18 cellular contexts compared by ENCODE assay signal in genomic region chr7:7352845-7353244, GRCh38.
DNase-seq lines count a peak whose midpoint lies in the region; ATAC-seq, FAIRE-seq and TF ChIP-seq lines count a peak whose summit lies in the region.
"Had no signal": no experiment of that assay in that cellular context is flagged by ENCODE, and none has a peak within 500 bp of the region (broad histone marks: within the 10 kb centered on the region; RNA-seq: fewer than 3 reads in every experiment).

No MANE protein-coding gene starts in this region.

- H3K36me3 ChIP-seq in RWPE2 (ENCODE audit: low read depth) (no peaks in the 10 kb centered on the region), iPS-20b (ENCODE audit: insufficient read depth, low read depth, low read length) (peaks cover 8% of the 10 kb centered on the region; the same call in 1 of the 2 replicates)
- H3K36me3 ChIP-seq: ovary, tibial artery had no signal

- H3K27me3 Mint-ChIP-seq in naive thymus-derived CD8-positive, alpha-beta T cell = peaks cover 0 to 9% (median 2%) of the 10 kb centered on the region in 5 donors
- H3K27me3 Mint-ChIP-seq: brain had no signal

- DNase-seq in SIG-M5 treated with dmso at 0.1 percent for 504 hours (lab: John Stamatoyannopoulos, UW; ENCODE audit: unreplicated experiment) (peak; percentile 33), SIG-M5 (lab: John Stamatoyannopoulos, UW) (no peak), RWPE2 (ENCODE audit: low spot score) (no peak), urothelium cell line (ENCODE audit: low spot score) (no peak), NCI-H2227 (lab: John Stamatoyannopoulos, UW; ENCODE audit: unreplicated experiment) (no peak)
- no peak for DNase-seq in naive thymus-derived CD8-positive, alpha-beta T cell
- no peak for DNase-seq in activated CD4-positive, CD25-positive, alpha-beta regulatory T cell treated with anti-CD3 and anti-CD28 coated beads, Interleukin-2, amount 50 U/mL, for 72 hours
- DNase-seq: activated CD8-positive, alpha-beta T cell treated with anti-CD3 and anti-CD28 coated beads, Interleukin-2, amount 10 ng/mL, durations not matched to agents 7 days and 5 days; effector memory CD8-positive, alpha-beta T cell; head of caudate nucleus; mesenchymal stem cell; NCI-H2081; ovary; tibial artery had no signal

- peak overlapping the region; percentile 65 for H3K9ac ChIP-seq in iPS-20b (ENCODE audit: low read depth, low read length)

- TF ChIP-seq CTCF in RWPE2 (IDR thresholded peaks at IDR 0.05; ENCODE audit: poor library complexity, severe bottlenecking) = peak; percentile 23

- peak; percentile 71 for ATAC-seq in RWPE2 (ENCODE audit: low read depth)
- ATAC-seq in naive thymus-derived CD8-positive, alpha-beta T cell = no peak
- ATAC-seq: activated CD8-positive, alpha-beta T cell treated with anti-CD3 and anti-CD28 coated beads, Interleukin-2, amount 10 ng/mL, durations not matched to agents 7 days and 5 days; effector memory CD8-positive, alpha-beta T cell; Panc1 had no signal

- no peaks in the 10 kb centered on the region for H3K4me1 Mint-ChIP-seq in naive thymus-derived CD8-positive, alpha-beta T cell
- H3K4me1 Mint-ChIP-seq: brain had no signal

- H3K4me1 ChIP-seq in RWPE2 (ENCODE audit: insufficient read depth, poor library complexity, severe bottlenecking) (no peaks in the 10 kb centered on the region), iPS-20b (ENCODE audit: insufficient read depth, low read length) (peaks cover 33% of the 10 kb centered on the region)

- no peaks in the 10 kb centered on the region for H3K27me3 ChIP-seq in RWPE2 (ENCODE audit: insufficient read depth, poor library complexity, severe bottlenecking)
- no peaks in the 10 kb centered on the region for H3K27me3 ChIP-seq in iPS-20b (ENCODE audit: insufficient read depth, low read length)
- H3K27me3 ChIP-seq: ovary, tibial artery had no signal

- H3K36me3 Mint-ChIP-seq in naive thymus-derived CD8-positive, alpha-beta T cell = peaks cover 0 to 20% (median 0%) of the 10 kb centered on the region in 3 donors
- H3K36me3 Mint-ChIP-seq: brain had no signal

- H3K27ac Mint-ChIP-seq in naive thymus-derived CD8-positive, alpha-beta T cell = no peak overlapping the region
- H3K27ac Mint-ChIP-seq: activated CD8-positive, alpha-beta T cell treated with anti-CD3 and anti-CD28 coated beads, Interleukin-2, amount 10 ng/mL, durations not matched to agents 7 days and 5 days; brain; effector memory CD8-positive, alpha-beta T cell; T-helper 2 cell treated with Interferon-gamma antibody and Interleukin-4, amounts not matched to agents 5 μg/mL and 100 μg/mL, for 36 hours had no signal

- peaks cover 0 to 10% (median 0%) of the 10 kb centered on the region in 9 donors for H3K9me3 Mint-ChIP-seq in naive thymus-derived CD8-positive, alpha-beta T cell
- H3K9me3 Mint-ChIP-seq: brain; effector memory CD8-positive, alpha-beta T cell; T-helper 2 cell treated with Interferon-gamma antibody and Interleukin-4, amounts not matched to agents 5 μg/mL and 100 μg/mL, for 36 hours had no signal

- H3K27ac ChIP-seq in RWPE2 (ENCODE audit: poor library complexity, severe bottlenecking) = no peak overlapping the region
- H3K27ac ChIP-seq in iPS-20b (ENCODE audit: low read length) = peak overlapping the region; percentile 77
- H3K27ac ChIP-seq: ovary, tibial artery had no signal

- no peak overlapping the region for H3K4me3 Mint-ChIP-seq in naive thymus-derived CD8-positive, alpha-beta T cell
- H3K4me3 Mint-ChIP-seq: activated CD8-positive, alpha-beta T cell treated with anti-CD3 and anti-CD28 coated beads, Interleukin-2, amount 10 ng/mL, durations not matched to agents 7 days and 5 days; brain; effector memory CD8-positive, alpha-beta T cell; T-helper 2 cell treated with Interferon-gamma antibody and Interleukin-4, amounts not matched to agents 5 μg/mL and 100 μg/mL, for 36 hours had no signal

- FAIRE-seq in urothelium cell line (lab: Jason Lieb, UNC) = peak; percentile 13

- POLR2A ChIA-PET in naive thymus-derived CD8-positive, alpha-beta T cell (lab: Charles Lee) = no interaction called here

- no peak overlapping the region for H3K4me3 ChIP-seq in RWPE2 (ENCODE audit: severe bottlenecking)
- H3K4me3 ChIP-seq in iPS-20b (ENCODE audit: low read length) = peak overlapping the region; percentile 36
- H3K4me3 ChIP-seq: ovary, tibial artery had no signal

- H3K9me3 ChIP-seq in RWPE2 (ENCODE audit: severe bottlenecking) = no peaks in the 10 kb centered on the region
- H3K9me3 ChIP-seq in iPS-20b (ENCODE audit: insufficient read depth, low read depth, low read length) = peaks cover 17% of the 10 kb centered on the region
- H3K9me3 ChIP-seq: ovary, tibial artery had no signal
